8 cellular contexts compared by ENCODE assay signal in the genomic region with DNA sequence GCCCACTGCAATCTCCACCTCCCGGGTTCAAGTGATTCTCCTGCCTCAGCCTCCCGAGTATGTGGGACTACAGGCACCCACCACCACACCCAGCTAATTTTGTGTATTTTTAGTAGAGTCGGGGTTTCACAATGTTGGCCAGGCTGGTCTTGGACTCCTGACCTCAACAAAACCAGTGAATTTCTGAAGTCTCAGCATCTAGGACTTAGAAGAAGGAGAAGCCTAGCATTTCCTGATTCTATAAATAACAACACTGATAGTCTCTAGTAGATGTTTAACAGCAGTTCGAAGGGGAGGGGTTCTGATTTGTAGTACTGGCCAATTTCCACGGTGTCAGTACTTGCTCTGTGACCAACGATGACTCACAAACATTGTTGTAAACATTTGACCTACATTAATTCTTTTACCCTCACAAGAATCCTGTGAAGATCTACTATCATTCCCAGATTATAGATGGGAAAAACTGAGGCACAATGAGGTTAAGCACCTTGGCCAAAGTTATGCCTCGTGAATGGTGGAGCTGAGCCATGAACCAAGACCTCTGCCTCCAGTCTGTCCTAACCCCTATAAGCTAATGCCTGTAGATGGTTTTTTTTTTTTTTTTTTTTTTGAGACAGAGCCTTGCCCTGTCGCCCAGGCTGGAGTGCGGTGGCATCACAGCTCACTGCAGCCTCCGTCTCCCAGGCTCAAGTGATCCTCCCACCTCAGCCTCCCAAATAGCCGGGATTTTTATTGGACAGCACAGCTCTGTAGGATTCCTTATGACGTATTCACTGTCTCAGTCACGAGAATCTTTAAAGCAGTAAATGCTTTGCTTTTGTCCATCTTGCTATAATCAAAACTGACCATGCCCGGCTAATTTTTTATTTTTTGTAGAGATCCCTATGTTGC. TPM values are rescaled to one million over a fixed set of nuclear protein-coding genes. Genes with fewer than 3 reads are reported as not detected.
DNase-seq lines count a peak whose midpoint lies in the region; ATAC-seq, FAIRE-seq and TF ChIP-seq lines count a peak whose summit lies in the region.

No MANE protein-coding gene starts in this region.

- no peak overlapping the region for H3K4me3 ChIP-seq in CD8-positive, alpha-beta memory T cell (ENCODE audit: low read length)

- no peaks in the 10 kb centered on the region for H3K36me3 ChIP-seq in CD8-positive, alpha-beta memory T cell (ENCODE audit: insufficient read depth, low read length)

- H3K4me1 ChIP-seq in CD8-positive, alpha-beta memory T cell (ENCODE audit: insufficient read depth, low read length) = peaks cover 10% of the 10 kb centered on the region

- no peaks in the 10 kb centered on the region for H3K9me3 Mint-ChIP-seq in CD8-positive, alpha-beta memory T cell

- no peaks in the 10 kb centered on the region for H3K27me3 ChIP-seq in CD8-positive, alpha-beta memory T cell (ENCODE audit: insufficient read depth, low read length, poor library complexity, severe bottlenecking)

- FAIRE-seq in colon (lab: Jason Lieb, UNC) = peak; percentile 69

- H3K27ac ChIP-seq in CD8-positive, alpha-beta memory T cell (ENCODE audit: low read depth, low read length) = no peak overlapping the region

- ATAC-seq in HG02870 (IDR thresholded peaks at IDR 0.05; ENCODE audit: unreplicated experiment) (no peak), HG03159 (IDR thresholded peaks at IDR 0.05; ENCODE audit: unreplicated experiment) (no peak)

- H3K4me3 Mint-ChIP-seq in CD8-positive, alpha-beta memory T cell = peak overlapping the region in 2 of 7 donors; percentile 38 to 61

- CTCF ChIA-PET in CD8-positive, alpha-beta memory T cell (lab: Charles Lee) = interaction anchor here (1.3 to 2.3 kb wide), 2 partner anchors 7 to 15 kb away, joined by 3 to 5 read pairs; no protein-coding TSS in a partner anchor
- CTCF ChIA-PET in HEK293T (lab: Yijun Ruan, JAX) = no interaction called here

- no peak for DNase-seq in CD8-positive, alpha-beta memory T cell
- DNase-seq in NOMO-1 treated with dmso at 0.1 percent for 144 hours (lab: John Stamatoyannopoulos, UW; ENCODE audit: unreplicated experiment) (peak; percentile 76), mucosa of gallbladder (ENCODE audit: low spot score) (peak; percentile 74), HEK293T (ENCODE audit: extremely low spot score) (no peak)
- DNase-seq in activated CD4-positive, CD25-positive, alpha-beta regulatory T cell (lab: John Stamatoyannopoulos, UW) = no peak

- peaks cover 0 to 50% (median 10%) of the 10 kb centered on the region in 3 donors for H3K36me3 Mint-ChIP-seq in CD8-positive, alpha-beta memory T cell

- H3K9me3 ChIP-seq in CD8-positive, alpha-beta memory T cell (ENCODE audit: low read length) = no peaks in the 10 kb centered on the region

- peak overlapping the region; percentile 5 to 93 (median 74) for H3K27ac Mint-ChIP-seq in CD8-positive, alpha-beta memory T cell

- no peaks in the 10 kb centered on the region for H3K27me3 Mint-ChIP-seq in CD8-positive, alpha-beta memory T cell

- POLR2A ChIA-PET in CD8-positive, alpha-beta memory T cell (lab: Charles Lee) = interaction anchor here (1.8 kb wide), 1 partner anchor 10 kb away, joined by 6 read pairs; no protein-coding TSS in a partner anchor
- POLR2A ChIA-PET in HEK293T (lab: Yijun Ruan, JAX) = no interaction called here

- H3K4me1 Mint-ChIP-seq in CD8-positive, alpha-beta memory T cell = peaks cover 27 to 52% (median 37%) of the 10 kb centered on the region in 3 donors

TF ChIP-seq in HEK293T, 16 proteins besides CTCF, POLR2A, EP300 and RAD21:
- TF ChIP-seq ARNT (IDR thresholded peaks at IDR 0.05) = no peak
- no peak for TF ChIP-seq BHLHE40 (IDR thresholded peaks at IDR 0.05; ENCODE audit: borderline replicate concordance)
- no peak for TF ChIP-seq SP1 (IDR thresholded peaks at IDR 0.05)
- TF ChIP-seq ZNF384 (IDR thresholded peaks at IDR 0.05) = no peak
- no peak for TF ChIP-seq HDGF (IDR thresholded peaks at IDR 0.05; ENCODE audit: borderline replicate concordance)
- TF ChIP-seq CTBP1 (IDR thresholded peaks at IDR 0.05; ENCODE audit: borderline replicate concordance) = no peak
- TF ChIP-seq FOXK2 (IDR thresholded peaks at IDR 0.05) = no peak
- TF ChIP-seq ELF4 (IDR thresholded peaks at IDR 0.05) = no peak
- no peak for TF ChIP-seq L3MBTL2 (conservative IDR thresholded peaks at IDR 0.05)
- no peak for TF ChIP-seq TARDBP (IDR thresholded peaks at IDR 0.05)
- TF ChIP-seq SUZ12 (IDR thresholded peaks at IDR 0.05) = no peak

RNA-seq across cellular contexts. Expression of a gene that starts 5.2 kb away (rescaled TPM):
- total RNA-seq in CD8-positive, alpha-beta memory T cell = 10 to 100 TPM; 39.2 to 40.3 TPM
- polyA plus RNA-seq in CD8-positive, alpha-beta memory T cell = 27.0 TPM
- total RNA-seq in mucosa of gallbladder = 66.6 TPM

Comparison
In these comparisons a context has a peak if more than half of its experiments do, and no peak if none do; other contexts are left out.
1. DNase-seq: peak in NOMO-1 treated with dmso at 0.1 percent for 144 hours (single experiment) and mucosa of gallbladder (single experiment); none in CD8-positive, alpha-beta memory T cell (0 of 5), HEK293T (single experiment) and activated CD4-positive, CD25-positive, alpha-beta regulatory T cell (0 of 4).